In the genomic region with DNA sequence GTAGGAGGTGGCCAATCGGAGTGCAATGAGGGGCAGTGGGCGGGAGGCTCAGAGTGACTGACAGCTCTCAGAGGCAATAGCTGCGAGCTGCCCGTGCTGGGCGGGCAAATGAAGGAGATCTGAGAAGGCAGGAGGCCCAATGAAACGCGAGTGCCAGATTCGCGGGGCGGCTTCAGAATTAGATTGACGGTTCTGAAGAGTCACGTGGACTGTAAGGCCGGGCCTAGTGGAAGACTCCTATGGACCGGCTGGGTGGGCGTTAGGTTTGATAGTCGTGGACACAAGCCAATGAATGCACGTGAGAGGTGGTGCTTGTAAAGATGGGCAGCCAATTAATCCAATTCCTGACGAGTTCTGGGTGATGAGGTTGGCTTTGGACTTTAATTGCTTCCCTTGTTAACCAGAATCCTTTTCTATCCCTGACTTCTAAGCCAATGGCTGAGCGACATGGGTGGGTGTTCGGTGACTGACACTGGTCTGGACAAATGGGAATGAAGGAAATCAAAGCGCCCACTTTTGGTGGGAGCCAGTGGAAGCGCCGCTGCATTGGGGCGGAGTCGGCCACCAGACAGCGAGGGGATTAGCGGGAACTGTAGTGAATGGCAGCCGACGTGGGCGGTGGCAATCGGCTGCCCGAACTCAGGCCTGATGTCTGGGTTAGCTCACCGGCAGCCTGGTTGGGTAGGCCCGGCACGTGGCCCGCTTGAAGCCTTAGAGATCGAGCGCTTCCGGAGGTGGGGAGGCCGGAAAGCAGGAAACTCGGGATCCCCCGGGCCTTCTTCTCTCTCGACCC, we compare ENCODE assay signal across 1 cellular context.
TF ChIP-seq lines count a peak whose summit lies in the region.

No MANE protein-coding gene starts in this region.

TF ChIP-seq in K562, 482 proteins besides CTCF, POLR2A, EP300 and RAD21 (continued from another document and continues in another):
- TF ChIP-seq, protein P1, sequence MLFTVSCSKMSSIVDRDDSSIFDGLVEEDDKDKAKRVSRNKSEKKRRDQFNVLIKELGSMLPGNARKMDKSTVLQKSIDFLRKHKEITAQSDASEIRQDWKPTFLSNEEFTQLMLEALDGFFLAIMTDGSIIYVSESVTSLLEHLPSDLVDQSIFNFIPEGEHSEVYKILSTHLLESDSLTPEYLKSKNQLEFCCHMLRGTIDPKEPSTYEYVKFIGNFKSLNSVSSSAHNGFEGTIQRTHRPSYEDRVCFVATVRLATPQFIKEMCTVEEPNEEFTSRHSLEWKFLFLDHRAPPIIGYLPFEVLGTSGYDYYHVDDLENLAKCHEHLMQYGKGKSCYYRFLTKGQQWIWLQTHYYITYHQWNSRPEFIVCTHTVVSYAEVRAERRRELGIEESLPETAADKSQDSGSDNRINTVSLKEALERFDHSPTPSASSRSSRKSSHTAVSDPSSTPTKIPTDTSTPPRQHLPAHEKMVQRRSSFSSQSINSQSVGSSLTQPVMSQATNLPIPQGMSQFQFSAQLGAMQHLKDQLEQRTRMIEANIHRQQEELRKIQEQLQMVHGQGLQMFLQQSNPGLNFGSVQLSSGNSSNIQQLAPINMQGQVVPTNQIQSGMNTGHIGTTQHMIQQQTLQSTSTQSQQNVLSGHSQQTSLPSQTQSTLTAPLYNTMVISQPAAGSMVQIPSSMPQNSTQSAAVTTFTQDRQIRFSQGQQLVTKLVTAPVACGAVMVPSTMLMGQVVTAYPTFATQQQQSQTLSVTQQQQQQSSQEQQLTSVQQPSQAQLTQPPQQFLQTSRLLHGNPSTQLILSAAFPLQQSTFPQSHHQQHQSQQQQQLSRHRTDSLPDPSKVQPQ (CRISPR knock-in tag; IDR thresholded peaks at IDR 0.05; ENCODE audit: borderline replicate concordance): no peak
- TF ChIP-seq RFX7 (CRISPR knock-in tag; IDR thresholded peaks at IDR 0.05) (0 out of 2 replicates have a peak, but pooled peaks have one; percentile 58), CREM (IDR thresholded peaks at IDR 0.05; ENCODE audit: low read depth) (peak; percentile 80), SMARCA4 (IDR thresholded peaks at IDR 0.05) (no peak), MCM7 (IDR thresholded peaks at IDR 0.05) (no peak), ZNF311 (CRISPR knock-in tag; IDR thresholded peaks at IDR 0.05) (peak; percentile 88), TAF7 (tag; IDR thresholded peaks at IDR 0.05) (no peak)
- TF ChIP-seq, protein P2, sequence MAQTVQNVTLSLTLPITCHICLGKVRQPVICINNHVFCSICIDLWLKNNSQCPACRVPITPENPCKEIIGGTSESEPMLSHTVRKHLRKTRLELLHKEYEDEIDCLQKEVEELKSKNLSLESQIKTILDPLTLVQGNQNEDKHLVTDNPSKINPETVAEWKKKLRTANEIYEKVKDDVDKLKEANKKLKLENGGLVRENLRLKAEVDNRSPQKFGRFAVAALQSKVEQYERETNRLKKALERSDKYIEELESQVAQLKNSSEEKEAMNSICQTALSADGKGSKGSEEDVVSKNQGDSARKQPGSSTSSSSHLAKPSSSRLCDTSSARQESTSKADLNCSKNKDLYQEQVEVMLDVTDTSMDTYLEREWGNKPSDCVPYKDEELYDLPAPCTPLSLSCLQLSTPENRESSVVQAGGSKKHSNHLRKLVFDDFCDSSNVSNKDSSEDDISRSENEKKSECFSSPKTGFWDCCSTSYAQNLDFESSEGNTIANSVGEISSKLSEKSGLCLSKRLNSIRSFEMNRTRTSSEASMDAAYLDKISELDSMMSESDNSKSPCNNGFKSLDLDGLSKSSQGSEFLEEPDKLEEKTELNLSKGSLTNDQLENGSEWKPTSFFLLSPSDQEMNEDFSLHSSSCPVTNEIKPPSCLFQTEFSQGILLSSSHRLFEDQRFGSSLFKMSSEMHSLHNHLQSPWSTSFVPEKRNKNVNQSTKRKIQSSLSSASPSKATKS (CRISPR knock-in tag; IDR thresholded peaks at IDR 0.05): no peak
- TF ChIP-seq, protein P3, sequence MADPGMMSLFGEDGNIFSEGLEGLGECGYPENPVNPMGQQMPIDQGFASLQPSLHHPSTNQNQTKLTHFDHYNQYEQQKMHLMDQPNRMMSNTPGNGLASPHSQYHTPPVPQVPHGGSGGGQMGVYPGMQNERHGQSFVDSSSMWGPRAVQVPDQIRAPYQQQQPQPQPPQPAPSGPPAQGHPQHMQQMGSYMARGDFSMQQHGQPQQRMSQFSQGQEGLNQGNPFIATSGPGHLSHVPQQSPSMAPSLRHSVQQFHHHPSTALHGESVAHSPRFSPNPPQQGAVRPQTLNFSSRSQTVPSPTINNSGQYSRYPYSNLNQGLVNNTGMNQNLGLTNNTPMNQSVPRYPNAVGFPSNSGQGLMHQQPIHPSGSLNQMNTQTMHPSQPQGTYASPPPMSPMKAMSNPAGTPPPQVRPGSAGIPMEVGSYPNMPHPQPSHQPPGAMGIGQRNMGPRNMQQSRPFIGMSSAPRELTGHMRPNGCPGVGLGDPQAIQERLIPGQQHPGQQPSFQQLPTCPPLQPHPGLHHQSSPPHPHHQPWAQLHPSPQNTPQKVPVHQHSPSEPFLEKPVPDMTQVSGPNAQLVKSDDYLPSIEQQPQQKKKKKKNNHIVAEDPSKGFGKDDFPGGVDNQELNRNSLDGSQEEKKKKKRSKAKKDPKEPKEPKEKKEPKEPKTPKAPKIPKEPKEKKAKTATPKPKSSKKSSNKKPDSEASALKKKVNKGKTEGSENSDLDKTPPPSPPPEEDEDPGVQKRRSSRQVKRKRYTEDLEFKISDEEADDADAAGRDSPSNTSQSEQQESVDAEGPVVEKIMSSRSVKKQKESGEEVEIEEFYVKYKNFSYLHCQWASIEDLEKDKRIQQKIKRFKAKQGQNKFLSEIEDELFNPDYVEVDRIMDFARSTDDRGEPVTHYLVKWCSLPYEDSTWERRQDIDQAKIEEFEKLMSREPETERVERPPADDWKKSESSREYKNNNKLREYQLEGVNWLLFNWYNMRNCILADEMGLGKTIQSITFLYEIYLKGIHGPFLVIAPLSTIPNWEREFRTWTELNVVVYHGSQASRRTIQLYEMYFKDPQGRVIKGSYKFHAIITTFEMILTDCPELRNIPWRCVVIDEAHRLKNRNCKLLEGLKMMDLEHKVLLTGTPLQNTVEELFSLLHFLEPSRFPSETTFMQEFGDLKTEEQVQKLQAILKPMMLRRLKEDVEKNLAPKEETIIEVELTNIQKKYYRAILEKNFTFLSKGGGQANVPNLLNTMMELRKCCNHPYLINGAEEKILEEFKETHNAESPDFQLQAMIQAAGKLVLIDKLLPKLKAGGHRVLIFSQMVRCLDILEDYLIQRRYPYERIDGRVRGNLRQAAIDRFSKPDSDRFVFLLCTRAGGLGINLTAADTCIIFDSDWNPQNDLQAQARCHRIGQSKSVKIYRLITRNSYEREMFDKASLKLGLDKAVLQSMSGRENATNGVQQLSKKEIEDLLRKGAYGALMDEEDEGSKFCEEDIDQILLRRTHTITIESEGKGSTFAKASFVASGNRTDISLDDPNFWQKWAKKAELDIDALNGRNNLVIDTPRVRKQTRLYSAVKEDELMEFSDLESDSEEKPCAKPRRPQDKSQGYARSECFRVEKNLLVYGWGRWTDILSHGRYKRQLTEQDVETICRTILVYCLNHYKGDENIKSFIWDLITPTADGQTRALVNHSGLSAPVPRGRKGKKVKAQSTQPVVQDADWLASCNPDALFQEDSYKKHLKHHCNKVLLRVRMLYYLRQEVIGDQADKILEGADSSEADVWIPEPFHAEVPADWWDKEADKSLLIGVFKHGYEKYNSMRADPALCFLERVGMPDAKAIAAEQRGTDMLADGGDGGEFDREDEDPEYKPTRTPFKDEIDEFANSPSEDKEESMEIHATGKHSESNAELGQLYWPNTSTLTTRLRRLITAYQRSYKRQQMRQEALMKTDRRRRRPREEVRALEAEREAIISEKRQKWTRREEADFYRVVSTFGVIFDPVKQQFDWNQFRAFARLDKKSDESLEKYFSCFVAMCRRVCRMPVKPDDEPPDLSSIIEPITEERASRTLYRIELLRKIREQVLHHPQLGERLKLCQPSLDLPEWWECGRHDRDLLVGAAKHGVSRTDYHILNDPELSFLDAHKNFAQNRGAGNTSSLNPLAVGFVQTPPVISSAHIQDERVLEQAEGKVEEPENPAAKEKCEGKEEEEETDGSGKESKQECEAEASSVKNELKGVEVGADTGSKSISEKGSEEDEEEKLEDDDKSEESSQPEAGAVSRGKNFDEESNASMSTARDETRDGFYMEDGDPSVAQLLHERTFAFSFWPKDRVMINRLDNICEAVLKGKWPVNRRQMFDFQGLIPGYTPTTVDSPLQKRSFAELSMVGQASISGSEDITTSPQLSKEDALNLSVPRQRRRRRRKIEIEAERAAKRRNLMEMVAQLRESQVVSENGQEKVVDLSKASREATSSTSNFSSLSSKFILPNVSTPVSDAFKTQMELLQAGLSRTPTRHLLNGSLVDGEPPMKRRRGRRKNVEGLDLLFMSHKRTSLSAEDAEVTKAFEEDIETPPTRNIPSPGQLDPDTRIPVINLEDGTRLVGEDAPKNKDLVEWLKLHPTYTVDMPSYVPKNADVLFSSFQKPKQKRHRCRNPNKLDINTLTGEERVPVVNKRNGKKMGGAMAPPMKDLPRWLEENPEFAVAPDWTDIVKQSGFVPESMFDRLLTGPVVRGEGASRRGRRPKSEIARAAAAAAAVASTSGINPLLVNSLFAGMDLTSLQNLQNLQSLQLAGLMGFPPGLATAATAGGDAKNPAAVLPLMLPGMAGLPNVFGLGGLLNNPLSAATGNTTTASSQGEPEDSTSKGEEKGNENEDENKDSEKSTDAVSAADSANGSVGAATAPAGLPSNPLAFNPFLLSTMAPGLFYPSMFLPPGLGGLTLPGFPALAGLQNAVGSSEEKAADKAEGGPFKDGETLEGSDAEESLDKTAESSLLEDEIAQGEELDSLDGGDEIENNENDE (IDR thresholded peaks at IDR 0.05; ENCODE audit: low read depth, low read length): no peak
- TF ChIP-seq, protein P4, sequence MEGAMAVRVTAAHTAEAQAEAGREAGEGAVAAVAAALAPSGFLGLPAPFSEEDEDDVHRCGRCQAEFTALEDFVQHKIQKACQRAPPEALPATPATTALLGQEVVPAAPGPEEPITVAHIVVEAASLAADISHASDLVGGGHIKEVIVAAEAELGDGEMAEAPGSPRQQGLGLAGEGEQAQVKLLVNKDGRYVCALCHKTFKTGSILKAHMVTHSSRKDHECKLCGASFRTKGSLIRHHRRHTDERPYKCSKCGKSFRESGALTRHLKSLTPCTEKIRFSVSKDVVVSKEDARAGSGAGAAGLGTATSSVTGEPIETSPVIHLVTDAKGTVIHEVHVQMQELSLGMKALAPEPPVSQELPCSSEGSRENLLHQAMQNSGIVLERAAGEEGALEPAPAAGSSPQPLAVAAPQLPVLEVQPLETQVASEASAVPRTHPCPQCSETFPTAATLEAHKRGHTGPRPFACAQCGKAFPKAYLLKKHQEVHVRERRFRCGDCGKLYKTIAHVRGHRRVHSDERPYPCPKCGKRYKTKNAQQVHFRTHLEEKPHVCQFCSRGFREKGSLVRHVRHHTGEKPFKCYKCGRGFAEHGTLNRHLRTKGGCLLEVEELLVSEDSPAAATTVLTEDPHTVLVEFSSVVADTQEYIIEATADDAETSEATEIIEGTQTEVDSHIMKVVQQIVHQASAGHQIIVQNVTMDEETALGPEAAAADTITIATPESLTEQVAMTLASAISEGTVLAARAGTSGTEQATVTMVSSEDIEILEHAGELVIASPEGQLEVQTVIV (CRISPR knock-in tag; IDR thresholded peaks at IDR 0.05; ENCODE audit: borderline replicate concordance): no peak
- TF ChIP-seq, protein P5, sequence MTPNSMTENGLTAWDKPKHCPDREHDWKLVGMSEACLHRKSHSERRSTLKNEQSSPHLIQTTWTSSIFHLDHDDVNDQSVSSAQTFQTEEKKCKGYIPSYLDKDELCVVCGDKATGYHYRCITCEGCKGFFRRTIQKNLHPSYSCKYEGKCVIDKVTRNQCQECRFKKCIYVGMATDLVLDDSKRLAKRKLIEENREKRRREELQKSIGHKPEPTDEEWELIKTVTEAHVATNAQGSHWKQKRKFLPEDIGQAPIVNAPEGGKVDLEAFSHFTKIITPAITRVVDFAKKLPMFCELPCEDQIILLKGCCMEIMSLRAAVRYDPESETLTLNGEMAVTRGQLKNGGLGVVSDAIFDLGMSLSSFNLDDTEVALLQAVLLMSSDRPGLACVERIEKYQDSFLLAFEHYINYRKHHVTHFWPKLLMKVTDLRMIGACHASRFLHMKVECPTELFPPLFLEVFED (CRISPR knock-in tag; conservative IDR thresholded peaks at IDR 0.05): peak; percentile 64; the same call in 1 of the 2 replicates
